Comparison of ENCODE assay signal across 8 cellular contexts in the genomic region with DNA sequence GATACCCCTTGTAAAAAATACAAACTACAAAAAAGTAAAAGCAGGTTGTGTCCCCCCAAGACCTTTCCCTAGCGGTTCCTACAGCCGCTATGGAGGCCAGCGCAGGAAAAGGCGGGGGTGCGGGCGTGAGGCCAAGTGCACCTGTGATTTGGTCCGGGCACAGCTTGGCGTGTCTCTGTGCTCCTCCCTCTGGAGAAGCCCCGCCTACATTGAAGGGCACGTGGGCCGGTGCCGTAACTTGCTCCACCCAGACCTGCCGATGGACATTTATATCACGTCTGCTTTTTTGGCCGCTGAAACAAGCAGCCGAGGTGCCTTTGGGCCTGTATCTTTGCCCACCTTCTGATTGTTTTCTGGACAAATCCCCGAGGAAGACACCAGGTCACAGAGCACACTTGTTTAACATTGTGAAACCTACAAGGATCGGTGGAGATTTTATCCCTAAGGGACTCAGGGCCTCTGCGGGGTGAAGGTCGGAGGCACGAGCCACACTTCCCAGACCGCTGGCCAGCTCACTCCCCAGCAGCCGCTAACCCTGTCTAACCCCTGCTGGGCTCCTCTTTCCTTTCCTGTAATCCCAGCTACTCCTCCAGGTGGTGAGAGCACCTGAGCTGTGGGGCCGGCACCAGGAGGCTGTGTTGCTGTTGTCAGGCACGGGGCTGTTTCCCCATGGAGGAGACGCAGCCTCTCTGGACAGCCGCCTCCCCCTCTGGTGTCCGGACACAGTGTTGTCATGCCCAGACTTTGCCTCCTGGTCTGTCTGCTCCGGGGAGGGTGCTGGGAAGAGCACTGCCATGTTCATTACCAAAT. TPM values are rescaled to one million over a fixed set of nuclear protein-coding genes. Genes with fewer than 3 reads are reported as not detected.
DNase-seq lines count a peak whose midpoint lies in the region; ATAC-seq and TF ChIP-seq lines count a peak whose summit lies in the region.

No MANE protein-coding gene starts in this region.

- POLR2A ChIA-PET in HEK293T (lab: Yijun Ruan, JAX), result interaction anchor here (0.8 kb wide), 1 partner anchor 9 kb away, joined by 3 read pairs; no protein-coding TSS in a partner anchor
- POLR2A ChIA-PET in CD8-positive, alpha-beta memory T cell (lab: Charles Lee), result no interaction called here

- peaks cover 22% of the 10 kb centered on the region for H3K4me1 ChIP-seq in NT2/D1 (ENCODE audit: insufficient read depth, insufficient read length)
- H3K4me1 ChIP-seq in CD8-positive, alpha-beta memory T cell (ENCODE audit: insufficient read depth, low read length), result no peaks in the 10 kb centered on the region

- H3K4me3 Mint-ChIP-seq in CD8-positive, alpha-beta memory T cell, result no peak overlapping the region

- H3K27me3 ChIP-seq in NT2/D1 (ENCODE audit: insufficient read depth, insufficient read length), result peaks cover 32% of the 10 kb centered on the region
- H3K27me3 ChIP-seq in CD8-positive, alpha-beta memory T cell (ENCODE audit: insufficient read depth, low read length, poor library complexity, severe bottlenecking), result no peaks in the 10 kb centered on the region

- H3K36me3 Mint-ChIP-seq in CD8-positive, alpha-beta memory T cell, result no peaks in the 10 kb centered on the region

- peak overlapping the region; percentile 2 for H3K9ac ChIP-seq in NT2/D1 (ENCODE audit: insufficient read length, low read depth)

- H3K27me3 Mint-ChIP-seq in CD8-positive, alpha-beta memory T cell, result peaks cover 0 to 17% of the 10 kb centered on the region in 2 donors

- CTCF ChIA-PET in HEK293T (lab: Yijun Ruan, JAX), result interaction anchor here (1.1 kb wide), 1 partner anchor 60 kb away, joined by 3 read pairs; no protein-coding TSS in a partner anchor
- CTCF ChIA-PET in CD8-positive, alpha-beta memory T cell (lab: Charles Lee), result no interaction called here

- DNase-seq in HEK293T (ENCODE audit: extremely low spot score) (peak; percentile 77), NT2/D1 (ENCODE audit: low read depth, low spot score) (no peak), left cardiac atrium (peak; percentile 72), renal cortical epithelial cell (ENCODE audit: low read depth) (peak; percentile 40), MV-4-11 (lab: John Stamatoyannopoulos, UW) (no peak)
- DNase-seq in CD8-positive, alpha-beta memory T cell, result no peak
- no peak for DNase-seq in stimulated activated CD8-positive, alpha-beta memory T cell treated with anti-CD3 and anti-CD28 coated beads, Interleukin-4, amount 100 ng/mL, for 48 hours

- no peak overlapping the region for H3K27ac Mint-ChIP-seq in CD8-positive, alpha-beta memory T cell

- no peaks in the 10 kb centered on the region for H3K36me3 ChIP-seq in NT2/D1 (ENCODE audit: insufficient read depth, insufficient read length, low read length)
- H3K36me3 ChIP-seq in CD8-positive, alpha-beta memory T cell (ENCODE audit: insufficient read depth, low read length), result no peaks in the 10 kb centered on the region

- H3K9me3 ChIP-seq in NT2/D1 (ENCODE audit: insufficient read depth, low read length), result no peaks in the 10 kb centered on the region
- H3K9me3 ChIP-seq in CD8-positive, alpha-beta memory T cell (ENCODE audit: low read length), result no peaks in the 10 kb centered on the region

- ATAC-seq in left cardiac atrium (peak; percentile 36 to 61), HG03565 (IDR thresholded peaks at IDR 0.05; ENCODE audit: unreplicated experiment) (no peak)

- intact Hi-C loops in left cardiac atrium (cut with DNase I), result loop anchor here in 1 of 2 donors (2.0 to 10.0 kb wide), 3 partner anchors 18 to 114 kb away; a partner anchor contains a TSS

- no peak overlapping the region for H3K27ac ChIP-seq in CD8-positive, alpha-beta memory T cell (ENCODE audit: low read depth, low read length)

- H3K9me3 Mint-ChIP-seq in CD8-positive, alpha-beta memory T cell, result no peaks in the 10 kb centered on the region

- H3K4me3 ChIP-seq in NT2/D1 (ENCODE audit: insufficient read length, low read depth), result peak overlapping the region; percentile 9
- no peak overlapping the region for H3K4me3 ChIP-seq in CD8-positive, alpha-beta memory T cell (ENCODE audit: low read length)

- no peaks in the 10 kb centered on the region for H3K4me1 Mint-ChIP-seq in CD8-positive, alpha-beta memory T cell

TF ChIP-seq in HEK293T, 16 proteins besides CTCF, POLR2A, EP300 and RAD21:
- TF ChIP-seq SUZ12 (IDR thresholded peaks at IDR 0.05) (no peak), L3MBTL2 (conservative IDR thresholded peaks at IDR 0.05) (peak; percentile 61)

RNA-seq across cellular contexts. Expression of a gene that starts 18.8 kb away (rescaled TPM):
- total RNA-seq in left cardiac atrium (10 to 100 TPM; 74.4 to 95.3 TPM), renal cortical epithelial cell (30.7 and 40.8 TPM in 2 replicates)
- 1 to 10 TPM; 4.8 to 6.1 TPM for total RNA-seq in CD8-positive, alpha-beta memory T cell
- 1.1 TPM for polyA plus RNA-seq in CD8-positive, alpha-beta memory T cell

Comparison
In these comparisons a context has a peak if more than half of its experiments do, and no peak if none do; other contexts are left out.
1. DNase-seq: peak in HEK293T (single experiment), left cardiac atrium (single experiment) and renal cortical epithelial cell (single experiment); none in NT2/D1 (single experiment), CD8-positive, alpha-beta memory T cell (0 of 5), MV-4-11 (single experiment) and stimulated activated CD8-positive, alpha-beta memory T cell treated with anti-CD3 and anti-CD28 coated beads, Interleukin-4, amount 100 ng/mL, for 48 hours (single experiment).